12 cellular contexts compared by ENCODE assay signal in the genomic region with DNA sequence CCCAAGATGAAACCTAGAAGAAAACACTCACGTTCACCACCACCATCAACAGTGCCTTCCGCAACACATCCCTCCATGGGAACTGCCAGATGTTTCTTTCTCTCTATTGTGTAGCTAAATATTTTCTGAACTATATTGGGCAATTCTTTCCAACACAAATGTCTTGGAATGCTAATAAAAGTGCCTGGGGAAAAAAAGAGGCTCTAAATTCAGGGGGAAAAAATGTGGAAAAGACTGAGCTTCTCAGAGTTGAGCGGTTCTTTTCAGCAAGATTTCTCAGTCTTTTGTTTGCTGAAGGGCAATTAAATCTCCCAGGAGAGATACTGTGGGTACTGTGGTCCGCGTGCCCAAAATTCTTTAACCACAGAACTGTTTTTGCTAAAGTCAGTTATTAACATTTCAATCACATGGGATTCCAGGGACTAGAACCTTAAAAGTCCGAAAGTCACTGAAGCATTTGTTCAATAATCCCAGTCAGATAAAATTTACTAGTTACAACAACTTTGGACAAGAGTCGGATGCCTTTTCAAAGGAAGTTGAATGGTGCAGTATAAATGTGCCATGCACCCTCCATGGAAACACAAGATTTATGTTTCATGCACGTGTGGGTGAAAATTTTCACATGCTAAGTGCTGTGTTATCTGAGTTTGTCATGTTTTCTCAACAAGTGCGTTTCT. TPM values are rescaled to one million over a fixed set of nuclear protein-coding genes. Genes with fewer than 3 reads are reported as not detected.
DNase-seq lines count a peak whose midpoint lies in the region; ATAC-seq and TF ChIP-seq lines count a peak whose summit lies in the region.
"Had no signal": no experiment of that assay in that cellular context is flagged by ENCODE, and none has a peak within 500 bp of the region (broad histone marks: within the 10 kb centered on the region; RNA-seq: fewer than 3 reads in every experiment).

No MANE protein-coding gene starts in this region.

- peak; percentile 17 for DNase-seq in AG08396 (ENCODE audit: low spot score)
- DNase-seq in HS-5 (ENCODE audit: low read depth), result peak; percentile 22
- DNase-seq in body of pancreas, result no peak
- no peak for DNase-seq in mesenchymal stem cell
- no peak for DNase-seq in upper lobe of right lung
- DNase-seq in NCI-H526 (lab: John Stamatoyannopoulos, UW), result no peak
- DNase-seq in NCI-H128 (lab: John Stamatoyannopoulos, UW; ENCODE audit: unreplicated experiment), result no peak
- no peak for DNase-seq in activated CD4-positive, alpha-beta T cell treated with anti-CD3 and anti-CD28 coated beads, Interleukin-2, amount 50 U/mL, for 48 hours
- DNase-seq: activated naive CD8-positive, alpha-beta T cell treated with anti-CD3 and anti-CD28 coated beads, Interleukin-2, amount 10 ng/mL, durations not matched to agents 7 days and 5 days; BE2C; hypothalamus; mucosa of descending colon had no signal

- H3K79me1 ChIP-seq in mesenchymal stem cell (replicated peaks; ENCODE audit: low read length, poor library complexity, severe bottlenecking), result no peaks in the 10 kb centered on the region

- 12 to 19% methylated on average over 9 of the region's 9 CpGs for WGBS in body of pancreas, 2 donors
- WGBS in mesenchymal stem cell, result 80% methylated on average over 7 of the region's 9 CpGs

- peak; percentile 47 for ATAC-seq in body of pancreas
- no peak for ATAC-seq in upper lobe of right lung
- ATAC-seq: mucosa of descending colon had no signal

- no peak overlapping the region for H3K4me2 ChIP-seq in mesenchymal stem cell (ENCODE audit: low read length, poor library complexity, severe bottlenecking)

- H3K9ac ChIP-seq in mesenchymal stem cell (ENCODE audit: low read length), result no peak overlapping the region

- TF ChIP-seq POLR2A in body of pancreas (IDR thresholded peaks at IDR 0.05), result no peak

- TF ChIP-seq CTCF in body of pancreas (IDR thresholded peaks at IDR 0.05) (no peak), upper lobe of right lung (IDR thresholded peaks at IDR 0.05) (no peak)

- H3K27me3 ChIP-seq in body of pancreas (no peaks in the 10 kb centered on the region), mesenchymal stem cell (ENCODE audit: control insufficient read depth in 1 of 2, insufficient read depth in 1 of 2, low read length in 2 of 2) (peaks cover 52 to 53% of the 10 kb centered on the region in 2 experiments), upper lobe of right lung (no peaks in the 10 kb centered on the region)
- H3K27me3 ChIP-seq: BE2C had no signal

- H3K4me1 ChIP-seq in body of pancreas (peaks cover 11% of the 10 kb centered on the region), mesenchymal stem cell (ENCODE audit: control insufficient read depth, insufficient read depth, low read depth, low read length) (peaks cover 11% of the 10 kb centered on the region), upper lobe of right lung (no peaks in the 10 kb centered on the region)
- H3K4me1 ChIP-seq: BE2C had no signal

- H4K8ac ChIP-seq in mesenchymal stem cell (ENCODE audit: low read length), result no peak overlapping the region

- no peak overlapping the region for H2BK120ac ChIP-seq in mesenchymal stem cell (ENCODE audit: low read depth, low read length)

- no peak overlapping the region for H2BK15ac ChIP-seq in mesenchymal stem cell (ENCODE audit: low read depth, poor library complexity, severe bottlenecking)

- H3K36me3 ChIP-seq in body of pancreas (replicated peaks in 1 of 2; ENCODE audit: insufficient read depth in 1 of 2, low read depth in 2 of 2) (no peaks in the 10 kb centered on the region), mesenchymal stem cell (ENCODE audit: control insufficient read depth in 1 of 2, insufficient read depth in 2 of 2, low read depth in 1 of 2, low read length in 2 of 2) (no peaks in the 10 kb centered on the region), upper lobe of right lung (no peaks in the 10 kb centered on the region)
- H3K36me3 ChIP-seq: BE2C had no signal

- no peak overlapping the region for H4K91ac ChIP-seq in mesenchymal stem cell (ENCODE audit: low read length)

- peak overlapping the region in 2 of 4 donors; percentile 32 to 44 for H3K27ac ChIP-seq in body of pancreas
- peak overlapping the region; percentile 72 for H3K27ac ChIP-seq in mesenchymal stem cell (ENCODE audit: low read length, poor library complexity, severe bottlenecking)
- H3K27ac ChIP-seq in upper lobe of right lung, result no peak overlapping the region

- H3K9me3 ChIP-seq in body of pancreas, result no peaks in the 10 kb centered on the region
- H3K9me3 ChIP-seq in mesenchymal stem cell (ENCODE audit: control insufficient read depth, low read length), result peaks cover 2% of the 10 kb centered on the region
- no peaks in the 10 kb centered on the region for H3K9me3 ChIP-seq in upper lobe of right lung
- H3K9me3 ChIP-seq: BE2C, mucosa of descending colon had no signal

- no peak overlapping the region for H3K23ac ChIP-seq in mesenchymal stem cell (ENCODE audit: low read length in 2 of 2)

- H3K18ac ChIP-seq in mesenchymal stem cell (ENCODE audit: low read depth in 1 of 2, low read length in 2 of 2), result no peak overlapping the region

- no peak overlapping the region for H3K14ac ChIP-seq in mesenchymal stem cell (ENCODE audit: low read length in 2 of 2)

- no peak overlapping the region for H3K4me3 ChIP-seq in body of pancreas
- no peak overlapping the region for H3K4me3 ChIP-seq in mesenchymal stem cell (ENCODE audit: insufficient read depth in 1 of 2, low read depth in 1 of 2, low read length in 2 of 2)
- no peak overlapping the region for H3K4me3 ChIP-seq in upper lobe of right lung
- H3K4me3 ChIP-seq: mucosa of descending colon had no signal

- no peak overlapping the region for H3K4ac ChIP-seq in mesenchymal stem cell (ENCODE audit: low read depth in 1 of 2, low read length in 2 of 2)

- intact Hi-C loops in body of pancreas (cut with DNase I), result no loop called here
- intact Hi-C loops in upper lobe of right lung (cut with DNase I), result no loop called here

- no peak overlapping the region for H2AFZ ChIP-seq in mesenchymal stem cell (ENCODE audit: low read depth, low read length)

- no peak overlapping the region for H2AK5ac ChIP-seq in mesenchymal stem cell (ENCODE audit: low read length, severe bottlenecking)

- H2BK5ac ChIP-seq in mesenchymal stem cell (ENCODE audit: low read depth, low read length, poor library complexity, severe bottlenecking), result no peak overlapping the region

- no peak overlapping the region for H2BK12ac ChIP-seq in mesenchymal stem cell (ENCODE audit: low read length in 2 of 2)

RNA-seq across cellular contexts. Expression of a gene that starts 52.0 kb away (rescaled TPM):
- total RNA-seq in body of pancreas (10 to 100 TPM; 14.8 to 46.5 TPM), upper lobe of right lung (34.8 TPM)
- 30.6 TPM for polyA plus RNA-seq in mesenchymal stem cell (2013, experiment 1 of 2)
- polyA plus RNA-seq in mesenchymal stem cell (2013, experiment 2 of 2), result 31.1 TPM

RNA-seq across cellular contexts. Expression of a gene that starts 52.0 kb away (rescaled TPM):
- 10 to 100 TPM; 35.5 to 39.2 TPM for total RNA-seq in body of pancreas
- polyA plus RNA-seq in mesenchymal stem cell (2013, experiment 1 of 2), result 13.8 TPM
- polyA plus RNA-seq in mesenchymal stem cell (2013, experiment 2 of 2), result 14.2 TPM
- 40.0 TPM for total RNA-seq in upper lobe of right lung

Comparison
In these comparisons a context has a peak if more than half of its experiments do, and no peak if none do; other contexts are left out.
1. DNase-seq: peak in AG08396 (single experiment) and HS-5 (single experiment); none in body of pancreas (0 of 4), mesenchymal stem cell (single experiment), upper lobe of right lung (single experiment), NCI-H526 (0 of 2), NCI-H128 (single experiment) and activated CD4-positive, alpha-beta T cell treated with anti-CD3 and anti-CD28 coated beads, Interleukin-2, amount 50 U/mL, for 48 hours (0 of 2).